In the genomic region with DNA sequence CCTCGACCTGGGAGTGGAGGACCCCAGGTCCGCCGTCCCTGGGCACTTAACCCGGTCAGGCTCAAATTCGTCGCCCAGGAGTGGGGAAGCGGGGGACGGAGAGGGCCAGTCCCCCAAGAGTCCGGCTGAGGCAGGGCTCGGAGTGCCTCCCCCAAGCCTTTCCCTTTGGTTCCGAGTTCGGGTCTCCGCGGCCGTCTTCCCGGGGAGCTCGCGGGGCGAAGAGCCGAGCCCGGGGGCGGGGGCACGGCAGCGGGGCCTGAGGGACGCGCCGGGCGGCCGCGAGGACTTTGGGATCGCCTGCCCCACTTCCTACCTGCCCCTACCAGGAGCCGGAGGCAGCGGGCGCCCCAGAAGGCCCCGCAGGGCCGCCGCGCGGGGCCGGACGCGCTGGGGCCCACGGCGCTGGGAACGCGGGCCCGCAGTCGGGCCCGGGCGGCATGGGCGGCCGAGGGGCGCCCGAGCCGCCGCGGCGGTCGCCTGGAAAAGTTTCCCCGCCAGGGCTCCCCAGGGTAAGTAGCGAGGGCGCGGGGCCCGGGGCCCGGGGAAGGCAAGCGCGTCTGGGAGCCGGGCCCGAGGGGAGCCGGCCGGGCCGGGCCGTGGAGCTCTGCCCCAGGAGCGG, we compare ENCODE assay signal across 8 cellular contexts. TPM values are rescaled to one million over a fixed set of nuclear protein-coding genes. Genes with fewer than 3 reads are reported as not detected.
DNase-seq lines count a peak whose midpoint lies in the region; ATAC-seq and TF ChIP-seq lines count a peak whose summit lies in the region.

No MANE protein-coding gene starts in this region.

- no peaks in the 10 kb centered on the region for H3K36me3 Mint-ChIP-seq in chondrocyte (ENCODE audit: low read depth)

- H3K4me1 ChIP-seq in SJCRH30 (peaks cover 44% of the 10 kb centered on the region), lower lobe of right lung (peaks cover 67% of the 10 kb centered on the region), thoracic aorta (ENCODE audit: control insufficient read depth in 1 of 2, low read depth in 2 of 2) (peaks cover 33 to 45% of the 10 kb centered on the region in 2 donors)

- peak overlapping the region; percentile 95 for H3K27ac Mint-ChIP-seq in chondrocyte (ENCODE audit: unreplicated experiment)

- no peak for TF ChIP-seq CTCF in AG10803 (conservative IDR thresholded peaks at IDR 0.05; ENCODE audit: low read length)
- no peak for TF ChIP-seq CTCF in chondrocyte (IDR thresholded peaks at IDR 0.05)
- TF ChIP-seq CTCF in lower lobe of right lung (IDR thresholded peaks at IDR 0.05): no peak
- TF ChIP-seq CTCF in thoracic aorta (IDR thresholded peaks at IDR 0.05): no peak
- no peak for TF ChIP-seq CTCF in omental fat pad (IDR thresholded peaks at IDR 0.05)

- intact Hi-C loops in lower lobe of right lung (cut with DNase I): no loop called here

- peaks cover 56% of the 10 kb centered on the region for H3K4me1 Mint-ChIP-seq in chondrocyte (ENCODE audit: low read depth)

- H3K27ac ChIP-seq in SJCRH30: peak overlapping the region; percentile 45
- peak overlapping the region; percentile 98 for H3K27ac ChIP-seq in lower lobe of right lung
- H3K27ac ChIP-seq in thoracic aorta: peak overlapping the region; percentile 89 to 94

- no peaks in the 10 kb centered on the region for H3K9me3 ChIP-seq in SJCRH30 (replicated peaks)
- H3K9me3 ChIP-seq in lower lobe of right lung: no peaks in the 10 kb centered on the region
- H3K9me3 ChIP-seq in thoracic aorta: no peaks in the 10 kb centered on the region

- no peaks in the 10 kb centered on the region for H3K36me3 ChIP-seq in SJCRH30
- H3K36me3 ChIP-seq in lower lobe of right lung: peaks cover 12% of the 10 kb centered on the region
- peaks cover 6% of the 10 kb centered on the region for H3K36me3 ChIP-seq in thoracic aorta

- H3K9me3 Mint-ChIP-seq in chondrocyte (ENCODE audit: low read depth): no peaks in the 10 kb centered on the region

- H3K4me3 ChIP-seq in AG10803 (ENCODE audit: low read length): peak overlapping the region; percentile 78
- H3K4me3 ChIP-seq in SJCRH30: peak overlapping the region; percentile 72
- peak overlapping the region; percentile 81 for H3K4me3 ChIP-seq in lower lobe of right lung
- peak overlapping the region; percentile 97 for H3K4me3 ChIP-seq in thoracic aorta

- peak; percentile 36 for ATAC-seq in GM19455 (IDR thresholded peaks at IDR 0.05; ENCODE audit: unreplicated experiment)
- peak; percentile 4 to 14 for ATAC-seq in lower lobe of right lung
- ATAC-seq in thoracic aorta (ENCODE audit: insufficient number of reproducible peaks, low FRiP score, low read depth): no peak
- ATAC-seq in GM18861 (IDR thresholded peaks at IDR 0.05; ENCODE audit: unreplicated experiment): no peak
- ATAC-seq in omental fat pad (ENCODE audit: low FRiP score): no peak

- H3K27me3 Mint-ChIP-seq in chondrocyte (ENCODE audit: low read depth): no peaks in the 10 kb centered on the region

- H3K27me3 ChIP-seq in SJCRH30: no peaks in the 10 kb centered on the region
- H3K27me3 ChIP-seq in lower lobe of right lung (ENCODE audit: low read depth): no peaks in the 10 kb centered on the region
- no peaks in the 10 kb centered on the region for H3K27me3 ChIP-seq in thoracic aorta (replicated peaks; ENCODE audit: insufficient read depth)

- DNase-seq in AG10803 (ENCODE audit: low read depth) (peak; percentile 35), SJCRH30 (peak; percentile 49 to 61), chondrocyte (ENCODE audit: low spot score) (peak; percentile 83), lower lobe of right lung (no peak), thoracic aorta (ENCODE audit: low spot score) (no peak), omental fat pad (ENCODE audit: low spot score) (no peak)

- H3K4me3 Mint-ChIP-seq in chondrocyte (ENCODE audit: unreplicated experiment): peak overlapping the region; percentile 78

RNA-seq across cellular contexts. Expression of gene FURIN, which starts 2.8 kb away (rescaled TPM):
- 12.0 and 12.6 TPM in 2 replicates for total RNA-seq in SJCRH30 (2014; rRNA removed; shearing (Covaris generic))
- total RNA-seq in chondrocyte (66.2 to 118 TPM (median 71.1 TPM) in 3 replicates), lower lobe of right lung (86.5 TPM), thoracic aorta (10 to 100 TPM; 78.4 to 89.7 TPM), omental fat pad (100 to 1,000 TPM in 2 of 4 donors, 10 to 100 TPM in 2; 58.7 to 121 (median 92.3) TPM)

RNA-seq across cellular contexts. Expression of gene FES, which starts 13.1 kb away (rescaled TPM):
- total RNA-seq in SJCRH30 (2014; rRNA removed; shearing (Covaris generic)): 0.25 and 1.1 TPM in 2 replicates
- total RNA-seq in chondrocyte: 2.4 to 2.7 TPM (median 2.4 TPM) in 3 replicates
- 51.0 TPM for total RNA-seq in lower lobe of right lung
- total RNA-seq in thoracic aorta: 10 to 100 TPM; 54.2 to 86.3 TPM
- total RNA-seq in omental fat pad: 100 to 1,000 TPM in 1 of 4 donors, 10 to 100 TPM in 3; 57.0 to 146 (median 77.2) TPM

RNA-seq across cellular contexts. Expression of gene MAN2A2, which starts 31.9 kb away (rescaled TPM):
- 11.0 and 12.6 TPM in 2 replicates for total RNA-seq in SJCRH30 (2014; rRNA removed; shearing (Covaris generic))
- total RNA-seq in chondrocyte: 49.4 to 57.0 TPM (median 51.4 TPM) in 3 replicates
- total RNA-seq in lower lobe of right lung: 96.9 TPM
- total RNA-seq in thoracic aorta: 10 to 100 TPM; 59.7 to 68.4 TPM
- total RNA-seq in omental fat pad: 10 to 100 TPM; 32.9 to 90.3 (median 66.4) TPM

Comparison
In these comparisons a context has a peak if more than half of its experiments do, and no peak if none do; other contexts are left out.
1. DNase-seq: peak in AG10803 (single experiment), SJCRH30 (2 of 2) and chondrocyte (single experiment); none in lower lobe of right lung (single experiment), thoracic aorta (single experiment) and omental fat pad (single experiment).
2. ATAC-seq: peak in GM19455 (single experiment) and lower lobe of right lung (2 of 2); none in thoracic aorta (single experiment), GM18861 (single experiment) and omental fat pad (single experiment).
3. H3K27ac ChIP-seq: peak in every context shown above with its lines; median percentile 98 in lower lobe of right lung; 92 in thoracic aorta; 45 in SJCRH30.
4. RNA of gene FES, which starts 13.1 kb away (total RNA-seq): 57.0 to 146 TPM in omental fat pad, 54.2 to 86.3 TPM in thoracic aorta and 51.0 TPM in lower lobe of right lung (single experiment); 2.4 to 2.7 TPM in chondrocyte and 0.25 to 1.1 TPM in SJCRH30; every median in the first group is over 10 times any median in the second.
5. Peak in every context shown above with its lines, with median percentiles within 50 percentile points of each other: H3K4me3 ChIP-seq.